22 cellular contexts compared by ENCODE assay signal in genomic region chr1:91779603-91780021, GRCh38.
DNase-seq lines count a peak whose midpoint lies in the region; ATAC-seq, FAIRE-seq and TF ChIP-seq lines count a peak whose summit lies in the region.
"Had no signal": no experiment of that assay in that cellular context is flagged by ENCODE, and none has a peak within 500 bp of the region (broad histone marks: within the 10 kb centered on the region; RNA-seq: fewer than 3 reads in every experiment).

No MANE protein-coding gene starts in this region.

- no peak overlapping the region for H2AFZ ChIP-seq in endothelial cell of umbilical vein (ENCODE audit: low read depth, low read length)

- H3K4me1 Mint-ChIP-seq in activated CD4-positive, alpha-beta T cell treated with anti-CD3 and anti-CD28 coated beads for 36 hours = peaks cover 8% of the 10 kb centered on the region

- peak; percentile 15 for ATAC-seq in Right ventricle myocardium superior (ENCODE audit: poor library complexity)
- no peak for ATAC-seq in left cardiac atrium
- ATAC-seq in HG03378 (IDR thresholded peaks at IDR 0.05; ENCODE audit: unreplicated experiment) = no peak
- ATAC-seq in activated CD4-positive, alpha-beta T cell treated with anti-CD3 and anti-CD28 coated beads for 36 hours = no peak
- ATAC-seq: left lobe of liver, Right ventricle myocardium inferior, T-helper 17 cell had no signal

- dilution Hi-C loops in endothelial cell of umbilical vein (cut with MboI; ENCODE audit: extremely low pct_ligation_motif_present, low sequenced_read_pairs) = no loop called here

- H3K36me3 ChIP-seq in endothelial cell of umbilical vein (ENCODE audit: control insufficient read depth in 2 of 2, extremely low read depth in 1 of 2, insufficient read depth in 2 of 2, low read length in 2 of 2) = no peaks in the 10 kb centered on the region
- H3K36me3 ChIP-seq in H7 (replicated peaks; ENCODE audit: control insufficient read depth, insufficient read depth, low read length) = no peaks in the 10 kb centered on the region

- H3K27me3 ChIP-seq in endothelial cell of umbilical vein (ENCODE audit: control insufficient read depth in 2 of 2, insufficient read depth in 2 of 2, low read length in 2 of 2) (no peaks in the 10 kb centered on the region), H7 (ENCODE audit: control insufficient read depth, insufficient read depth, low read length) (no peaks in the 10 kb centered on the region)
- H3K27me3 ChIP-seq: BLaER1 treated with 17β-estradiol and CSF1 and Interleukin-3, amounts not matched to agents 10 nM and 100 nM had no signal

- no peaks in the 10 kb centered on the region for H3K9me3 ChIP-seq in endothelial cell of umbilical vein (replicated peaks; ENCODE audit: control insufficient read depth, insufficient read depth, low read length)

- no peak for TF ChIP-seq CTCF in endothelial cell of umbilical vein (IDR thresholded peaks at IDR 0.05; ENCODE audit: extremely low read depth in 1 of 2, insufficient read depth in 1 of 2, low read depth in 1 of 2, low read length in 2 of 2)

- TF ChIP-seq POLR2A in endothelial cell of umbilical vein (IDR thresholded peaks at IDR 0.05; ENCODE audit: low read depth, low read length) = no peak

- intact Hi-C loops in Right ventricle myocardium superior (cut with DNase I) (no loop called here), left cardiac atrium (cut with DNase I) (no loop called here), endothelial cell of umbilical vein (cut with micrococcal nuclease) (loop anchor here (5.0 kb wide), 1 partner anchor 67 kb away; no protein-coding TSS in a partner anchor)
- intact Hi-C loops in activated CD4-positive, alpha-beta T cell treated with anti-CD3 and anti-CD28 coated beads for 36 hours (cut with DNase I, micrococcal nuclease) = no loop called here

- H3K9me3 Mint-ChIP-seq in activated CD4-positive, alpha-beta T cell treated with anti-CD3 and anti-CD28 coated beads for 36 hours (ENCODE audit: low read depth) = no peaks in the 10 kb centered on the region
- H3K9me3 Mint-ChIP-seq: H9 had no signal

- H3K27me3 Mint-ChIP-seq in activated CD4-positive, alpha-beta T cell treated with anti-CD3 and anti-CD28 coated beads for 36 hours = no peaks in the 10 kb centered on the region
- H3K27me3 Mint-ChIP-seq: T-helper 17 cell had no signal

- CTCF ChIA-PET in endothelial cell of umbilical vein (lab: Charles Lee) = interaction anchor here (1.2 to 2.3 kb wide), 2 partner anchors 13 to 106 kb away, joined by 3 to 7 read pairs; partner anchors contain the start of gene TGFBR3
- CTCF ChIA-PET in activated CD4-positive, alpha-beta T cell treated with anti-CD3 and anti-CD28 coated beads for 36 hours (lab: Charles Lee) = no interaction called here

- H3K4me2 ChIP-seq in endothelial cell of umbilical vein (ENCODE audit: insufficient read depth, low read length) = no peak overlapping the region
- H3K4me2 ChIP-seq: BLaER1 treated with 17β-estradiol and CSF1 and Interleukin-3, amounts not matched to agents 10 nM and 100 nM had no signal

- H3K4me3 Mint-ChIP-seq in activated CD4-positive, alpha-beta T cell treated with anti-CD3 and anti-CD28 coated beads for 36 hours = no peak overlapping the region
- H3K4me3 Mint-ChIP-seq: H9, T-helper 17 cell had no signal

- POLR2A ChIA-PET in endothelial cell of umbilical vein (lab: Charles Lee) = no interaction called here
- POLR2A ChIA-PET in activated CD4-positive, alpha-beta T cell treated with anti-CD3 and anti-CD28 coated beads for 36 hours (lab: Charles Lee) = interaction anchor here (0.6 kb wide), 1 partner anchor 85 kb away, joined by 11 read pairs; no protein-coding TSS in a partner anchor

- H3K36me3 Mint-ChIP-seq in activated CD4-positive, alpha-beta T cell treated with anti-CD3 and anti-CD28 coated beads for 36 hours (ENCODE audit: low read depth) = peaks cover 6% of the 10 kb centered on the region

- H3K27ac ChIP-seq in endothelial cell of umbilical vein (ENCODE audit: insufficient read depth, low read depth, low read length) = no peak overlapping the region
- H3K27ac ChIP-seq: BLaER1 treated with 17β-estradiol and CSF1 and Interleukin-3, amounts not matched to agents 10 nM and 100 nM had no signal

- H4K20me1 ChIP-seq in endothelial cell of umbilical vein (replicated peaks; ENCODE audit: control insufficient read depth, extremely low read depth, insufficient read depth, low read length) = no peaks in the 10 kb centered on the region
- H4K20me1 ChIP-seq: BLaER1 treated with 17β-estradiol and CSF1 and Interleukin-3, amounts not matched to agents 10 nM and 100 nM had no signal

- no peak overlapping the region for H3K4me3 ChIP-seq in endothelial cell of umbilical vein (replicated peaks in 1 of 3; ENCODE audit: insufficient read depth in 1 of 3, low read depth in 1 of 3, low read length in 3 of 3)
- H3K4me3 ChIP-seq in H7 (ENCODE audit: insufficient read depth, low read depth, low read length) = no peak overlapping the region
- H3K4me3 ChIP-seq: BLaER1 treated with 17β-estradiol and CSF1 and Interleukin-3, amounts not matched to agents 10 nM and 100 nM; skin epidermis had no signal

- H3K27ac Mint-ChIP-seq in activated CD4-positive, alpha-beta T cell treated with anti-CD3 and anti-CD28 coated beads for 36 hours = no peak overlapping the region
- H3K27ac Mint-ChIP-seq: T-helper 17 cell had no signal

- H3K4me1 ChIP-seq in endothelial cell of umbilical vein (ENCODE audit: control insufficient read depth, extremely low read depth, insufficient read depth, low read length) = peaks cover 35% of the 10 kb centered on the region

- no peaks in the 10 kb centered on the region for H3K79me2 ChIP-seq in endothelial cell of umbilical vein (ENCODE audit: control insufficient read depth, insufficient read depth, low read length)

- FAIRE-seq in endothelial cell of umbilical vein (lab: Jason Lieb, UNC) = no peak
- FAIRE-seq: A204.1, GM18507 had no signal

- DNase-seq in Right ventricle myocardium superior (no peak), left cardiac atrium (no peak), endothelial cell of umbilical vein (ENCODE audit: low read depth, low spot score) (peak; percentile 24), myocyte (ENCODE audit: low read depth) (peak; percentile 34), H7 (no peak)
- DNase-seq in activated CD4-positive, alpha-beta T cell treated with anti-CD3 and anti-CD28 coated beads for 36 hours = no peak
- no peak for DNase-seq in activated CD4-positive, alpha-beta T cell treated with anti-CD3 and anti-CD28 coated beads for 48 hours
- DNase-seq: activated CD4-positive, CD25-positive, alpha-beta regulatory T cell; caudate nucleus; DMS79; effector CD4-positive, alpha-beta T cell; H9; NCI-H2227 treated with DMSO at 0.1 percent for 48 hours; T-helper 17 cell; trophoblast cell had no signal

- no peaks in the 10 kb centered on the region for H3K9me1 ChIP-seq in endothelial cell of umbilical vein (replicated peaks; ENCODE audit: control insufficient read depth, extremely low read depth, insufficient read depth, low read length)

- no TSS peak for BruUV-seq in endothelial cell of umbilical vein (replicated peaks; lab: Mats Ljungman, UMichigan)

- H3K9ac ChIP-seq in endothelial cell of umbilical vein (replicated peaks; ENCODE audit: extremely low read depth, insufficient read depth, low read length) = no peak overlapping the region
- H3K9ac ChIP-seq: BLaER1 treated with 17β-estradiol and CSF1 and Interleukin-3, amounts not matched to agents 10 nM and 100 nM had no signal

TF ChIP-seq in endothelial cell of umbilical vein, 7 proteins besides CTCF, POLR2A, EP300 and RAD21:
- no peak for TF ChIP-seq POLR2AphosphoS5 (IDR thresholded peaks at IDR 0.05; ENCODE audit: insufficient read depth, low read depth, low read length)
- no peak for TF ChIP-seq GATA2 (IDR thresholded peaks at IDR 0.05; ENCODE audit: insufficient read depth, insufficient read length, low read depth, low read length)
- no peak for TF ChIP-seq EZH2 (IDR thresholded peaks at IDR 0.05; ENCODE audit: borderline replicate concordance, low read depth, low read length, severe bottlenecking)
- TF ChIP-seq MYC (IDR thresholded peaks at IDR 0.05; ENCODE audit: low read depth, low read length) = no peak
- no peak for TF ChIP-seq JUN (IDR thresholded peaks at IDR 0.05; ENCODE audit: borderline replicate concordance, insufficient read depth, insufficient read length, low read depth)
- no peak for TF ChIP-seq FOS (IDR thresholded peaks at IDR 0.05; ENCODE audit: borderline replicate concordance, insufficient read depth, low read length)
- TF ChIP-seq MAX (IDR thresholded peaks at IDR 0.05; ENCODE audit: insufficient read depth, insufficient read length) = no peak
TF ChIP-seq in endothelial cell of umbilical vein: peak in this region for 0.

Comparison
In these comparisons a context has a peak if more than half of its experiments do, and no peak if none do; other contexts are left out.
1. DNase-seq: peak in endothelial cell of umbilical vein (single experiment) and myocyte (single experiment); none in Right ventricle myocardium superior (single experiment), left cardiac atrium (single experiment), activated CD4-positive, alpha-beta T cell treated with anti-CD3 and anti-CD28 coated beads for 36 hours (single experiment), H7 (single experiment) and activated CD4-positive, alpha-beta T cell treated with anti-CD3 and anti-CD28 coated beads for 48 hours (single experiment).